1 cellular context compared by ENCODE assay signal in genomic region chr3:157871248-157871647, GRCh38.
A peak's percentile ranks its signal among the peaks of the same experiment; 100 is the strongest.
TF ChIP-seq lines count a peak whose summit lies in the region.

No MANE protein-coding gene starts in this region.

TF ChIP-seq in IMR-90, 13 proteins besides CTCF, POLR2A, EP300 and RAD21 (continued from another document):
- TF ChIP-seq USF2 (IDR thresholded peaks at IDR 0.05; ENCODE audit: low read depth, low read length) (no peak), NFE2L2 (IDR thresholded peaks at IDR 0.05; ENCODE audit: low read depth, low read length) (no peak), CEBPB (IDR thresholded peaks at IDR 0.05; ENCODE audit: low read depth, low read length) (peak; percentile 89), BHLHE40 (IDR thresholded peaks at IDR 0.05; ENCODE audit: low read depth, low read length) (no peak)
